In genomic region chr22:42263944-42264343, GRCh38 we compare ENCODE assay signal across 26 cellular contexts.
"Had no signal": no experiment of that assay in that cellular context is flagged by ENCODE, and none has a peak within 500 bp of the region (broad histone marks: within the 10 kb centered on the region; RNA-seq: fewer than 3 reads in every experiment).

No MANE protein-coding gene starts in this region.

- H3K27me3 ChIP-seq: brain microvascular endothelial cell, esophagus muscularis mucosa, foreskin keratinocyte, heart left ventricle, right atrium auricular region, suprapubic skin, tibial nerve had no signal

- H3K36me3 ChIP-seq: brain microvascular endothelial cell, esophagus muscularis mucosa, heart left ventricle, right atrium auricular region, suprapubic skin, tibial nerve had no signal

- DNase-seq: activated B cell treated with CpG ODN at 0.5 μM for 24 hours; activated CD8-positive, alpha-beta memory T cell treated with anti-CD3 and anti-CD28 coated beads, Interleukin-2, amount 10 ng/mL, durations not matched to agents 7 days and 5 days; activated CD8-positive, alpha-beta T cell treated with anti-CD3 and anti-CD28 coated beads, Interleukin-2, amount 10 ng/mL, durations not matched to agents 7 days and 5 days; activated effector memory CD4-positive, alpha-beta T cell treated with anti-CD3 and anti-CD28 coated beads, Interleukin-2, amount 50 U/mL, for 16 hours; activated naive CD4-positive, alpha-beta T cell treated with anti-CD3 and anti-CD28 coated beads for 36 hours; activated T-cell treated with anti-CD3 and anti-CD28 coated beads, Interleukin-2, amount 50 U/mL, for 72 hours; amniotic stem cell; brain microvascular endothelial cell; central memory CD4-positive, alpha-beta T cell; endodermal cell; foreskin keratinocyte; heart left ventricle; hypothalamus; immature natural killer cell; kidney; left colon; stimulated activated CD4-positive, alpha-beta T cell treated with anti-CD3 and anti-CD28 coated beads, Interleukin-15, amount 100 ng/mL, for 24 hours; stimulated activated CD4-positive, alpha-beta T cell treated with anti-CD3 and anti-CD28 coated beads, Interleukin-2, amount 100 ng/mL, for 24 hours; stimulated activated naive CD4-positive, alpha-beta T cell; T-helper 9 cell had no signal

- H3K27ac ChIP-seq: brain microvascular endothelial cell, esophagus muscularis mucosa, foreskin keratinocyte, heart left ventricle, right atrium auricular region, suprapubic skin, tibial nerve had no signal

- H3K4me3 Mint-ChIP-seq: activated B cell treated with CpG ODN at 0.5 μM for 24 hours; activated CD8-positive, alpha-beta memory T cell treated with anti-CD3 and anti-CD28 coated beads, Interleukin-2, amount 10 ng/mL, durations not matched to agents 7 days and 5 days; activated CD8-positive, alpha-beta T cell treated with anti-CD3 and anti-CD28 coated beads, Interleukin-2, amount 10 ng/mL, durations not matched to agents 7 days and 5 days; activated naive CD4-positive, alpha-beta T cell treated with anti-CD3 and anti-CD28 coated beads for 36 hours; activated T-cell treated with anti-CD3 and anti-CD28 coated beads, Interleukin-2, amount 50 U/mL, for 72 hours; dendritic cell treated with granulocyte-macrophage colony-stimulating factor and Interleukin-4, amounts not matched to agents 40 ng/mL and 50 ng/mL, for 4 days; endodermal cell; immature natural killer cell had no signal

- H3K27ac Mint-ChIP-seq: activated B cell treated with CpG ODN at 0.5 μM for 24 hours; activated CD8-positive, alpha-beta memory T cell treated with anti-CD3 and anti-CD28 coated beads, Interleukin-2, amount 10 ng/mL, durations not matched to agents 7 days and 5 days; activated CD8-positive, alpha-beta T cell treated with anti-CD3 and anti-CD28 coated beads, Interleukin-2, amount 10 ng/mL, durations not matched to agents 7 days and 5 days; activated naive CD4-positive, alpha-beta T cell treated with anti-CD3 and anti-CD28 coated beads for 36 hours; dendritic cell treated with granulocyte-macrophage colony-stimulating factor and Interleukin-4, amounts not matched to agents 40 ng/mL and 50 ng/mL, for 4 days; endodermal cell had no signal

- H3K36me3 Mint-ChIP-seq: immature natural killer cell had no signal

- H3K4me3 ChIP-seq: esophagus muscularis mucosa, heart left ventricle, right atrium auricular region, suprapubic skin, tibial nerve had no signal

- H3K9me3 Mint-ChIP-seq: activated B cell treated with CpG ODN at 0.5 μM for 24 hours; activated naive CD4-positive, alpha-beta T cell treated with anti-CD3 and anti-CD28 coated beads for 36 hours; activated T-cell treated with anti-CD3 and anti-CD28 coated beads, Interleukin-2, amount 50 U/mL, for 72 hours; dendritic cell treated with granulocyte-macrophage colony-stimulating factor and Interleukin-4, amounts not matched to agents 40 ng/mL and 50 ng/mL, for 4 days; endodermal cell; immature natural killer cell; naive thymus-derived CD8-positive, alpha-beta T cell had no signal

- ATAC-seq: activated CD8-positive, alpha-beta memory T cell treated with anti-CD3 and anti-CD28 coated beads, Interleukin-2, amount 10 ng/mL, durations not matched to agents 7 days and 5 days; activated CD8-positive, alpha-beta T cell treated with anti-CD3 and anti-CD28 coated beads, Interleukin-2, amount 10 ng/mL, durations not matched to agents 7 days and 5 days; activated T-cell treated with anti-CD3 and anti-CD28 coated beads, Interleukin-2, amount 50 U/mL, for 72 hours; foreskin keratinocyte; heart left ventricle; left colon; naive thymus-derived CD8-positive, alpha-beta T cell had no signal

- H3K9me3 ChIP-seq: esophagus muscularis mucosa, heart left ventricle, right atrium auricular region, suprapubic skin, tibial nerve had no signal

- H3K27me3 Mint-ChIP-seq: activated B cell treated with CpG ODN at 0.5 μM for 24 hours; activated CD8-positive, alpha-beta memory T cell treated with anti-CD3 and anti-CD28 coated beads, Interleukin-2, amount 10 ng/mL, durations not matched to agents 7 days and 5 days; dendritic cell treated with granulocyte-macrophage colony-stimulating factor and Interleukin-4, amounts not matched to agents 40 ng/mL and 50 ng/mL, for 4 days; naive thymus-derived CD8-positive, alpha-beta T cell had no signal
